ENCODE assay signal across 17 cellular contexts in genomic region chr3:115785782-115786181, GRCh38.
DNase-seq lines count a peak whose midpoint lies in the region; ATAC-seq, FAIRE-seq and TF ChIP-seq lines count a peak whose summit lies in the region.
"Had no signal": no experiment of that assay in that cellular context is flagged by ENCODE, and none has a peak within 500 bp of the region (broad histone marks: within the 10 kb centered on the region; RNA-seq: fewer than 3 reads in every experiment).

No MANE protein-coding gene starts in this region.

- H3K4me1 Mint-ChIP-seq in astrocyte (ENCODE audit: low read depth, unreplicated experiment) = peaks cover 30% of the 10 kb centered on the region
- H3K4me1 Mint-ChIP-seq in naive thymus-derived CD8-positive, alpha-beta T cell = peaks cover 12 to 25% (median 13%) of the 10 kb centered on the region in 4 donors
- H3K4me1 Mint-ChIP-seq in stimulated activated naive CD8-positive, alpha-beta T cell treated with anti-CD3 and anti-CD28 coated beads, Interleukin-15, amount 100 ng/mL, for 72 hours = peaks cover 27% of the 10 kb centered on the region

- no peak overlapping the region for H3K4me3 ChIP-seq in mammary epithelial cell (replicated peaks in 1 of 3; ENCODE audit: insufficient read depth in 1 of 3, low read depth in 2 of 3, low read length in 3 of 3)
- H3K4me3 ChIP-seq in breast epithelium = no peak overlapping the region
- H3K4me3 ChIP-seq in astrocyte (ENCODE audit: insufficient read depth, low read depth, low read length) = peak overlapping the region; percentile 70
- no peak overlapping the region for H3K4me3 ChIP-seq in vagina

- no peaks in the 10 kb centered on the region for H3K36me3 ChIP-seq in mammary epithelial cell (ENCODE audit: insufficient read depth, low read length)
- no peaks in the 10 kb centered on the region for H3K36me3 ChIP-seq in breast epithelium
- no peaks in the 10 kb centered on the region for H3K36me3 ChIP-seq in astrocyte (ENCODE audit: insufficient read depth, low read length)
- no peaks in the 10 kb centered on the region for H3K36me3 ChIP-seq in vagina
- H3K36me3 ChIP-seq: spleen had no signal

- H3K4me2 ChIP-seq in mammary epithelial cell (ENCODE audit: insufficient read depth, low read depth, low read length) (peak overlapping the region; percentile 74), astrocyte (ENCODE audit: low read length) (peak overlapping the region; percentile 97)

- H3K27ac Mint-ChIP-seq in astrocyte (ENCODE audit: unreplicated experiment) = peak overlapping the region; percentile 92
- peak overlapping the region in 7 of 10 donors; percentile 8 to 99 (median 61) for H3K27ac Mint-ChIP-seq in naive thymus-derived CD8-positive, alpha-beta T cell
- no peak overlapping the region for H3K27ac Mint-ChIP-seq in stimulated activated naive CD8-positive, alpha-beta T cell treated with anti-CD3 and anti-CD28 coated beads, Interleukin-15, amount 100 ng/mL, for 72 hours

- POLR2A ChIA-PET in naive thymus-derived CD8-positive, alpha-beta T cell (lab: Charles Lee) = no interaction called here

- no peak for TF ChIP-seq CTCF in mammary epithelial cell (conservative IDR thresholded peaks at IDR 0.05 in 1 of 2, IDR thresholded peaks at IDR 0.05 in 1 of 2; ENCODE audit: extremely low read depth in 1 of 2, insufficient read depth in 1 of 2, low read depth in 1 of 2, low read length in 2 of 2)
- TF ChIP-seq CTCF in breast epithelium (IDR thresholded peaks at IDR 0.05) = no peak
- TF ChIP-seq CTCF in astrocyte (IDR thresholded peaks at IDR 0.05; ENCODE audit: insufficient read depth, low read depth, low read length) = no peak
- TF ChIP-seq CTCF in vagina (IDR thresholded peaks at IDR 0.05) = no peak

- H3K4me1 ChIP-seq in mammary epithelial cell (ENCODE audit: insufficient read depth, low read length) (peaks cover 45% of the 10 kb centered on the region), breast epithelium (no peaks in the 10 kb centered on the region), astrocyte (ENCODE audit: insufficient read depth, low read length) (peaks cover 39% of the 10 kb centered on the region), vagina (peaks cover 12% of the 10 kb centered on the region)

- H2AFZ ChIP-seq in mammary epithelial cell (ENCODE audit: low read depth, low read length) = no peak overlapping the region
- H2AFZ ChIP-seq in astrocyte (ENCODE audit: low read depth, low read length) = no peak overlapping the region

- TF ChIP-seq POLR2A in breast epithelium (IDR thresholded peaks at IDR 0.05) = no peak
- no peak for TF ChIP-seq POLR2A in vagina (IDR thresholded peaks at IDR 0.05)

- no peak for FAIRE-seq in astrocyte (lab: Jason Lieb, UNC)
- FAIRE-seq: A204.1, GM12892 had no signal

- in situ Hi-C loops in mammary epithelial cell (cut with MboI; ENCODE audit: low sequenced_read_pairs in 2 of 2) = no loop called here

- no peak for ATAC-seq in naive thymus-derived CD8-positive, alpha-beta T cell
- no peak for ATAC-seq in HG03460 (IDR thresholded peaks at IDR 0.05; ENCODE audit: unreplicated experiment)
- no peak for ATAC-seq in stimulated activated naive CD8-positive, alpha-beta T cell treated with anti-CD3 and anti-CD28 coated beads, Interleukin-15, amount 100 ng/mL, for 72 hours
- ATAC-seq: natural killer cell treated with Interleukin-12 subunit alpha and Interleukin-12 subunit beta and Interleukin-15 and Interleukin-18, amount 100 ng/mL, for 72 hours had no signal

- H3K9ac ChIP-seq in mammary epithelial cell (ENCODE audit: insufficient read depth, low read length) = peak overlapping the region; percentile 97
- peak overlapping the region; percentile 99 for H3K9ac ChIP-seq in astrocyte (ENCODE audit: low read length)

- DNase-seq in mammary epithelial cell (no peak), breast epithelium (ENCODE audit: low spot score in 2 of 2) (no peak), astrocyte (ENCODE audit: low read depth) (peak; percentile 75), vagina (ENCODE audit: extremely low spot score in 2 of 2) (no peak), DMS53 (lab: John Stamatoyannopoulos, UW) (no peak)
- no peak for DNase-seq in naive thymus-derived CD8-positive, alpha-beta T cell
- DNase-seq in stimulated activated naive CD8-positive, alpha-beta T cell treated with anti-CD3 and anti-CD28 coated beads, Interleukin-15, amount 100 ng/mL, for 72 hours = no peak
- DNase-seq: activated CD4-positive, alpha-beta T cell treated with anti-CD3 and anti-CD28 coated beads, Interleukin-2, amount 50 U/mL, for 1 hour; DMS153; mesendoderm; MV-4-11; NCI-H2029 treated with DMSO at 0.1 percent for 48 hours; spleen had no signal

- H3K36me3 Mint-ChIP-seq in astrocyte (ENCODE audit: low read depth, unreplicated experiment) = no peaks in the 10 kb centered on the region
- H3K36me3 Mint-ChIP-seq in naive thymus-derived CD8-positive, alpha-beta T cell = no peaks in the 10 kb centered on the region
- H3K36me3 Mint-ChIP-seq: natural killer cell treated with Interleukin-12 subunit alpha and Interleukin-12 subunit beta and Interleukin-15 and Interleukin-18, amount 100 ng/mL, for 72 hours had no signal

- H3K27me3 Mint-ChIP-seq in astrocyte (ENCODE audit: low read depth, unreplicated experiment) = no peaks in the 10 kb centered on the region
- peaks cover 0 to 2% (median 0%) of the 10 kb centered on the region in 5 donors for H3K27me3 Mint-ChIP-seq in naive thymus-derived CD8-positive, alpha-beta T cell
- no peaks in the 10 kb centered on the region for H3K27me3 Mint-ChIP-seq in stimulated activated naive CD8-positive, alpha-beta T cell treated with anti-CD3 and anti-CD28 coated beads, Interleukin-15, amount 100 ng/mL, for 72 hours

- no peaks in the 10 kb centered on the region for H3K9me3 ChIP-seq in mammary epithelial cell (replicated peaks; ENCODE audit: insufficient read depth, low read length)
- H3K9me3 ChIP-seq in breast epithelium = no peaks in the 10 kb centered on the region
- H3K9me3 ChIP-seq in astrocyte (ENCODE audit: insufficient read depth, low read depth, low read length) = no peaks in the 10 kb centered on the region
- no peaks in the 10 kb centered on the region for H3K9me3 ChIP-seq in vagina
- H3K9me3 ChIP-seq: spleen had no signal

- no peaks in the 10 kb centered on the region for H3K79me2 ChIP-seq in mammary epithelial cell (ENCODE audit: insufficient read depth, low read length)
- no peaks in the 10 kb centered on the region for H3K79me2 ChIP-seq in astrocyte (ENCODE audit: insufficient read depth, low read length)

- H3K4me3 Mint-ChIP-seq in astrocyte (ENCODE audit: unreplicated experiment) = no peak overlapping the region
- H3K4me3 Mint-ChIP-seq in naive thymus-derived CD8-positive, alpha-beta T cell = peak overlapping the region in 3 of 10 donors; percentile 31 to 84 (median 35)
- H3K4me3 Mint-ChIP-seq in stimulated activated naive CD8-positive, alpha-beta T cell treated with anti-CD3 and anti-CD28 coated beads, Interleukin-15, amount 100 ng/mL, for 72 hours = no peak overlapping the region

- H3K27me3 ChIP-seq in mammary epithelial cell (ENCODE audit: insufficient read depth, low read length) (no peaks in the 10 kb centered on the region), breast epithelium (no peaks in the 10 kb centered on the region), astrocyte (ENCODE audit: insufficient read depth, low read length) (no peaks in the 10 kb centered on the region), vagina (no peaks in the 10 kb centered on the region)

- H4K20me1 ChIP-seq in mammary epithelial cell (ENCODE audit: insufficient read depth, low read length) = no peaks in the 10 kb centered on the region
- no peaks in the 10 kb centered on the region for H4K20me1 ChIP-seq in astrocyte (ENCODE audit: insufficient read depth, low read length)

- intact Hi-C loops in mammary epithelial cell (cut with micrococcal nuclease) (loop anchor here (2.0 kb wide), 1 partner anchor 639 kb away; the partner anchor contains the start of gene ZBTB20), breast epithelium (cut with DNase I; ENCODE audit: low total_unique reads) (no loop called here), vagina (cut with DNase I) (no loop called here)

- 95% methylated on average over 4 of the region's 4 CpGs for WGBS in mammary epithelial cell (ENCODE audit: low coverage, missing lambda C conversion rate)

- dilution Hi-C loops in mammary epithelial cell (cut with HindIII; ENCODE audit: low sequenced_read_pairs) = no loop called here

- no TSS peak for BruUV-seq in mammary epithelial cell (replicated peaks; lab: Mats Ljungman, UMichigan)

- CTCF ChIA-PET in mammary epithelial cell (lab: Charles Lee; ENCODE audit: low non-redundant PET) = interaction anchor here (0.6 to 1.7 kb wide), 2 partner anchors 29 to 1402 kb away, joined by 4 to 5 read pairs; no protein-coding TSS in a partner anchor

- no peaks in the 10 kb centered on the region for H3K9me3 Mint-ChIP-seq in astrocyte (ENCODE audit: unreplicated experiment)
- H3K9me3 Mint-ChIP-seq in naive thymus-derived CD8-positive, alpha-beta T cell = peaks cover 0 to 1% (median 0%) of the 10 kb centered on the region in 9 donors
- H3K9me3 Mint-ChIP-seq in stimulated activated naive CD8-positive, alpha-beta T cell treated with anti-CD3 and anti-CD28 coated beads, Interleukin-15, amount 100 ng/mL, for 72 hours = no peaks in the 10 kb centered on the region
- H3K9me3 Mint-ChIP-seq: natural killer cell treated with Interleukin-12 subunit alpha and Interleukin-12 subunit beta and Interleukin-15 and Interleukin-18, amount 100 ng/mL, for 72 hours had no signal

- H3K27ac ChIP-seq in mammary epithelial cell (ENCODE audit: insufficient read depth, low read depth, low read length) (peak overlapping the region; percentile 95), breast epithelium (no peak overlapping the region), astrocyte (ENCODE audit: low read depth, low read length) (peak overlapping the region; percentile 98), vagina (peak overlapping the region; percentile 92)
- H3K27ac ChIP-seq: spleen had no signal

Comparison
In these comparisons a context has a peak if more than half of its experiments do, and no peak if none do; other contexts are left out.
1. H3K27ac ChIP-seq: peak in mammary epithelial cell (single experiment), astrocyte (single experiment) and vagina (single experiment); none in breast epithelium (0 of 2).
2. H3K27ac Mint-ChIP-seq: peak in astrocyte (single experiment) and naive thymus-derived CD8-positive, alpha-beta T cell (7 of 10); none in stimulated activated naive CD8-positive, alpha-beta T cell treated with anti-CD3 and anti-CD28 coated beads, Interleukin-15, amount 100 ng/mL, for 72 hours (0 of 2).